In genomic region chr20:21259346-21259745, GRCh38 we compare ENCODE assay signal across 23 cellular contexts.
"Had no signal": no experiment of that assay in that cellular context is flagged by ENCODE, and none has a peak within 500 bp of the region (broad histone marks: within the 10 kb centered on the region; RNA-seq: fewer than 3 reads in every experiment).

No MANE protein-coding gene starts in this region.

- DNase-seq: activated CD4-positive, alpha-beta memory T cell treated with anti-CD3 and anti-CD28 coated beads, Interleukin-2, amount 10 ng/mL, durations not matched to agents 7 days and 5 days; activated CD4-positive, alpha-beta T cell treated with anti-CD3 and anti-CD28 coated beads, Interleukin-2, amount 10 ng/mL, durations not matched to agents 24 days and 14 days; activated effector memory CD4-positive, alpha-beta T cell treated with Interleukin-2 at 50 U/mL for 16 hours; activated naive CD4-positive, alpha-beta T cell treated with anti-CD3 and anti-CD28 coated beads for 36 hours; activated naive CD8-positive, alpha-beta T cell treated with anti-CD3 and anti-CD28 coated beads, Interleukin-2, amount 10 ng/mL, durations not matched to agents 7 days and 5 days; activated T-cell treated with anti-CD3 and anti-CD28 coated beads, Interleukin-2, amount 50 U/mL, for 72 hours; amniotic stem cell; body of pancreas; effector CD4-positive, alpha-beta T cell; glutamatergic neuron; islet precursor cell; left colon; mesenchymal stem cell; naive B cell; stimulated activated CD4-positive, alpha-beta T cell treated with anti-CD3 and anti-CD28 coated beads, Interleukin-12 subunit alpha, Interleukin-12 subunit beta, amount 100 ng/mL, for 4 hours; stimulated activated CD4-positive, alpha-beta T cell treated with anti-CD3 and anti-CD28 coated beads, Interleukin-4, amount 100 ng/mL, for 4 hours; stimulated activated naive CD8-positive, alpha-beta T cell treated with anti-CD3 and anti-CD28 coated beads, Interleukin-15, Interleukin-2, amounts not matched to agents 100 U/mL and 50 U/mL, for 24 hours had no signal

- ATAC-seq: activated CD4-positive, CD25-positive, alpha-beta regulatory T cell treated with anti-CD3 and anti-CD28 coated beads, Interleukin-2, amount 50 U/mL, for 24 hours; activated T-cell treated with anti-CD3 and anti-CD28 coated beads, Interleukin-2, amount 50 U/mL, for 72 hours; body of pancreas; left colon; stimulated activated naive CD8-positive, alpha-beta T cell treated with anti-CD3 and anti-CD28 coated beads, Interleukin-15, Interleukin-2, amounts not matched to agents 100 U/mL and 50 U/mL, for 24 hours had no signal

- H3K36me3 ChIP-seq: cardiac muscle cell, right atrium auricular region, tibial nerve had no signal

- H3K9me3 ChIP-seq: body of pancreas, right atrium auricular region, tibial nerve had no signal

- H3K27me3 ChIP-seq: body of pancreas, cardiac muscle cell, right atrium auricular region, tibial nerve had no signal

- H3K4me1 ChIP-seq: body of pancreas, right atrium auricular region, tibial nerve had no signal

- H3K27ac ChIP-seq: body of pancreas, cardiac muscle cell, right atrium auricular region, tibial nerve, VCaP had no signal

- FAIRE-seq: endometrium had no signal

- H3K4me3 ChIP-seq: body of pancreas, cardiac muscle cell, right atrium auricular region, tibial nerve had no signal
